2 cellular contexts compared by ENCODE assay signal in genomic region chr6:133542056-133542821, GRCh38.
TF ChIP-seq lines count a peak whose summit lies in the region.

No MANE protein-coding gene starts in this region.

TF ChIP-seq in H1, 55 proteins besides CTCF, POLR2A, EP300 and RAD21:
- TF ChIP-seq TEAD4 (IDR thresholded peaks at IDR 0.05; ENCODE audit: low read depth, low read length) (no peak), SP4 (IDR thresholded peaks at IDR 0.05; ENCODE audit: low read length) (no peak)

TF ChIP-seq in HepG2, 621 proteins besides CTCF, POLR2A, EP300 and RAD21:
- no peak for TF ChIP-seq CAMTA2 (CRISPR knock-in tag; IDR thresholded peaks at IDR 0.05; ENCODE audit: borderline replicate concordance)
- no peak for TF ChIP-seq ZNF574 (CRISPR knock-in tag; IDR thresholded peaks at IDR 0.05)
- no peak for TF ChIP-seq ZNF670 (CRISPR knock-in tag; IDR thresholded peaks at IDR 0.05; ENCODE audit: borderline replicate concordance)
- no peak for TF ChIP-seq AGO2 (optimal IDR thresholded peaks at IDR 0.05; ENCODE audit: low read depth, low read length)
- TF ChIP-seq SAFB2 (CRISPR knock-in tag; IDR thresholded peaks at IDR 0.05; ENCODE audit: borderline replicate concordance, low read depth) = no peak
- TF ChIP-seq ZFP36L1 (CRISPR knock-in tag; IDR thresholded peaks at IDR 0.05) = no peak
- no peak for TF ChIP-seq MLLT10 (CRISPR knock-in tag; IDR thresholded peaks at IDR 0.05)
- no peak for TF ChIP-seq NCOA5 (CRISPR knock-in tag; IDR thresholded peaks at IDR 0.05)
- TF ChIP-seq ZNF234 (CRISPR knock-in tag; conservative IDR thresholded peaks at IDR 0.05) = no peak
- TF ChIP-seq ZNF547 (CRISPR knock-in tag; IDR thresholded peaks at IDR 0.05) = no peak
- TF ChIP-seq MEIS1 (CRISPR knock-in tag; IDR thresholded peaks at IDR 0.05; ENCODE audit: borderline replicate concordance) = no peak
- no peak for TF ChIP-seq NFIC (IDR thresholded peaks at IDR 0.05; ENCODE audit: low read length)
- TF ChIP-seq ESRRA (CRISPR knock-in tag; IDR thresholded peaks at IDR 0.05; ENCODE audit: low read depth) = no peak
- no peak for TF ChIP-seq CENPT (CRISPR knock-in tag; IDR thresholded peaks at IDR 0.05; ENCODE audit: low read depth)
- no peak for TF ChIP-seq FOXM1 (CRISPR knock-in tag; IDR thresholded peaks at IDR 0.05)
- no peak for TF ChIP-seq ZNF737 (CRISPR knock-in tag; IDR thresholded peaks at IDR 0.05; ENCODE audit: borderline replicate concordance)
